32 cellular contexts compared by ENCODE assay signal in the genomic region with DNA sequence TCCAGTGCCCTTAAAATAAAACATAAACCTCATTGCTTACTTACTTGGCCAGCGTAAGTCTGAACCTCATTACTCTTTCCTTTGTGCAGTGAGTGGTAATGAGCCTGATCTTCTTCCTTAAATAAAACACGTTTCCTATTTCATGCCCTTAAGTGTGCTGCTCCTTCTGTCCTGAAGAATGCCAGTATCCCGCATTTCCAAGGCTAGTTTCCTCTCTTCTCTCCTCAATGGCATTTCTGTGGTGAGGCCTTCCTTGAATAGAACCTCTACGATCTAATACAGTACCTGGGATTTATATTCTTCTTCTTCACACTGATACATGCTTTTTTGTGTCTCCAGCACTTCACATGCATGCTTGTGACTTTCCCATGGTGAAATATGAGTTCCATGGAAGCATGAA.
"Had no signal": no experiment of that assay in that cellular context is flagged by ENCODE, and none has a peak within 500 bp of the region (broad histone marks: within the 10 kb centered on the region; RNA-seq: fewer than 3 reads in every experiment).

No MANE protein-coding gene starts in this region.

- H3K4me2 ChIP-seq: hepatocyte had no signal

- H3K4me3 ChIP-seq: coronary artery, dorsolateral prefrontal cortex, esophagus squamous epithelium, gastroesophageal sphincter, heart right ventricle, hepatocyte had no signal

- H3K27me3 Mint-ChIP-seq: activated CD4-positive, alpha-beta memory T cell treated with anti-CD3 and anti-CD28 coated beads, Interleukin-2, amount 10 ng/mL, durations not matched to agents 7 days and 5 days; dendritic cell treated with granulocyte-macrophage colony-stimulating factor and Interleukin-4, amounts not matched to agents 40 ng/mL and 50 ng/mL, for 4 days had no signal

- FAIRE-seq: astrocyte, bronchial epithelial cell, endometrium, endothelial cell of umbilical vein had no signal

- H3K4me1 Mint-ChIP-seq: activated CD4-positive, alpha-beta memory T cell treated with anti-CD3 and anti-CD28 coated beads, Interleukin-2, amount 10 ng/mL, durations not matched to agents 7 days and 5 days; activated CD4-positive, alpha-beta T cell treated with anti-CD3 and anti-CD28 coated beads, Interleukin-2, amount 10 ng/mL, durations not matched to agents 7 days and 5 days; central memory CD8-positive, alpha-beta T cell had no signal

- H3K4me3 Mint-ChIP-seq: activated CD4-positive, alpha-beta memory T cell treated with anti-CD3 and anti-CD28 coated beads, Interleukin-2, amount 10 ng/mL, durations not matched to agents 7 days and 5 days; activated CD4-positive, alpha-beta T cell treated with anti-CD3 and anti-CD28 coated beads, Interleukin-2, amount 10 ng/mL, durations not matched to agents 7 days and 5 days; activated naive CD8-positive, alpha-beta T cell; activated T-cell treated with anti-CD3 and anti-CD28 coated beads, Interleukin-2, amount 50 U/mL, for 24 hours; activated T-cell treated with anti-CD3 and anti-CD28 coated beads, Interleukin-2, amount 50 U/mL, for 72 hours; central memory CD8-positive, alpha-beta T cell; dendritic cell treated with granulocyte-macrophage colony-stimulating factor and Interleukin-4, amounts not matched to agents 40 ng/mL and 50 ng/mL, for 4 days; effector memory CD8-positive, alpha-beta T cell had no signal

- H3K36me3 Mint-ChIP-seq: activated naive CD8-positive, alpha-beta T cell had no signal

- H3K9me3 ChIP-seq: esophagus squamous epithelium had no signal

- ATAC-seq: activated T-cell treated with anti-CD3 and anti-CD28 coated beads, Interleukin-2, amount 50 U/mL, for 72 hours; effector memory CD8-positive, alpha-beta T cell; gastroesophageal sphincter; heart right ventricle had no signal

- H2AFZ ChIP-seq: hepatocyte had no signal

- H3K27me3 ChIP-seq: brain microvascular endothelial cell, esophagus squamous epithelium, gastroesophageal sphincter, hepatocyte had no signal

- H3K4me1 ChIP-seq: esophagus squamous epithelium, gastroesophageal sphincter, heart right ventricle had no signal

- DNase-seq: activated CD4-positive, alpha-beta memory T cell treated with anti-CD3 and anti-CD28 coated beads, Interleukin-2, amount 10 ng/mL, durations not matched to agents 7 days and 5 days; activated CD4-positive, alpha-beta T cell treated with anti-CD3 and anti-CD28 coated beads for 1 hour; activated CD4-positive, alpha-beta T cell treated with anti-CD3 and anti-CD28 coated beads for 4 hours; activated CD4-positive, alpha-beta T cell treated with anti-CD3 and anti-CD28 coated beads, Interleukin-2, amount 10 ng/mL, durations not matched to agents 7 days and 5 days; activated CD4-positive, alpha-beta T cell treated with anti-CD3 and anti-CD28 coated beads, Interleukin-2, amount 50 U/mL, for 4 hours; activated CD8-positive, alpha-beta memory T cell treated with anti-CD3 and anti-CD28 coated beads, Interleukin-2, amount 50 U/mL, for 48 hours; activated gamma-delta T cell; activated naive CD4-positive, alpha-beta T cell treated with anti-CD3 and anti-CD28 coated beads, Interleukin-2, amount 50 U/mL, for 16 hours; activated naive CD4-positive, alpha-beta T cell treated with Interleukin-2 at 50 U/mL for 16 hours; activated T-cell treated with anti-CD3 and anti-CD28 coated beads for 4 hours; activated T-cell treated with anti-CD3 and anti-CD28 coated beads, Interleukin-2, amount 50 U/mL, for 24 hours; activated T-cell treated with anti-CD3 and anti-CD28 coated beads, Interleukin-2, amount 50 U/mL, for 72 hours; amniotic stem cell; anterior cingulate cortex; brain microvascular endothelial cell; dorsolateral prefrontal cortex; effector memory CD8-positive, alpha-beta T cell; esophagus squamous epithelium; foreskin melanocyte; heart right ventricle; T-helper 2 cell had no signal

- H3K79me2 ChIP-seq: hepatocyte had no signal

- H3K27ac ChIP-seq: brain microvascular endothelial cell, coronary artery, dorsolateral prefrontal cortex, epithelial cell of prostate, esophagus squamous epithelium, gastroesophageal sphincter, heart right ventricle, hepatocyte had no signal

- H3K9me3 Mint-ChIP-seq: activated CD4-positive, alpha-beta memory T cell treated with anti-CD3 and anti-CD28 coated beads, Interleukin-2, amount 10 ng/mL, durations not matched to agents 7 days and 5 days; activated CD4-positive, alpha-beta T cell treated with anti-CD3 and anti-CD28 coated beads, Interleukin-2, amount 10 ng/mL, durations not matched to agents 7 days and 5 days; activated T-cell treated with anti-CD3 and anti-CD28 coated beads, Interleukin-2, amount 50 U/mL, for 24 hours; dendritic cell treated with granulocyte-macrophage colony-stimulating factor and Interleukin-4, amounts not matched to agents 40 ng/mL and 50 ng/mL, for 4 days had no signal

- H3K36me3 ChIP-seq: brain microvascular endothelial cell, esophagus squamous epithelium, gastroesophageal sphincter, heart right ventricle had no signal

- H3K27ac Mint-ChIP-seq: activated CD4-positive, alpha-beta memory T cell treated with anti-CD3 and anti-CD28 coated beads, Interleukin-2, amount 10 ng/mL, durations not matched to agents 7 days and 5 days; activated CD4-positive, alpha-beta T cell treated with anti-CD3 and anti-CD28 coated beads, Interleukin-2, amount 10 ng/mL, durations not matched to agents 7 days and 5 days; activated naive CD8-positive, alpha-beta T cell; activated T-cell treated with anti-CD3 and anti-CD28 coated beads, Interleukin-2, amount 50 U/mL, for 24 hours; activated T-cell treated with anti-CD3 and anti-CD28 coated beads, Interleukin-2, amount 50 U/mL, for 72 hours; dendritic cell treated with granulocyte-macrophage colony-stimulating factor and Interleukin-4, amounts not matched to agents 40 ng/mL and 50 ng/mL, for 4 days; effector memory CD8-positive, alpha-beta T cell had no signal
